Comparison of ENCODE assay signal across 10 cellular contexts in genomic region chr2:234463626-234464290, GRCh38. TPM values are rescaled to one million over a fixed set of nuclear protein-coding genes. Genes with fewer than 3 reads are reported as not detected.
DNase-seq lines count a peak whose midpoint lies in the region; ATAC-seq and TF ChIP-seq lines count a peak whose summit lies in the region.
"Had no signal": no experiment of that assay in that cellular context is flagged by ENCODE, and none has a peak within 500 bp of the region (broad histone marks: within the 10 kb centered on the region; RNA-seq: fewer than 3 reads in every experiment).

No MANE protein-coding gene starts in this region.

- no peaks in the 10 kb centered on the region for H3K9me3 ChIP-seq in CD8-positive, alpha-beta T cell (ENCODE audit: low read length)
- H3K9me3 ChIP-seq in prostate gland (no peaks in the 10 kb centered on the region), mesenchymal stem cell (ENCODE audit: control insufficient read depth, low read length) (peaks cover 11% of the 10 kb centered on the region), gastrocnemius medialis (no peaks in the 10 kb centered on the region)

- 51% methylated on average over 17 of the region's 17 CpGs for WGBS in prostate gland
- 91% methylated on average over 17 of the region's 17 CpGs for whole genome bisulfite sequencing in mesenchymal stem cell

- H3K4me2 ChIP-seq in mesenchymal stem cell (ENCODE audit: low read length, poor library complexity, severe bottlenecking): no peak overlapping the region
- H3K4me2 ChIP-seq: BLaER1 treated with 17β-estradiol and CSF1 and Interleukin-3, amounts not matched to agents 10 nM and 100 nM had no signal

- no peak overlapping the region for H2AK5ac ChIP-seq in mesenchymal stem cell (ENCODE audit: low read length, severe bottlenecking)

- no peak overlapping the region for H2BK15ac ChIP-seq in mesenchymal stem cell (ENCODE audit: low read depth, poor library complexity, severe bottlenecking)

- H3K36me3 ChIP-seq in CD8-positive, alpha-beta T cell (ENCODE audit: insufficient read depth, low read length): no peaks in the 10 kb centered on the region
- H3K36me3 ChIP-seq in prostate gland (no peaks in the 10 kb centered on the region), mesenchymal stem cell (ENCODE audit: control insufficient read depth in 1 of 2, insufficient read depth in 2 of 2, low read depth in 1 of 2, low read length in 2 of 2) (no peaks in the 10 kb centered on the region), gastrocnemius medialis (no peaks in the 10 kb centered on the region)
- H3K36me3 ChIP-seq: BLaER1 treated with 17β-estradiol and CSF1 and Interleukin-3, amounts not matched to agents 10 nM and 100 nM had no signal

- no peaks in the 10 kb centered on the region for H3K27me3 Mint-ChIP-seq in CD8-positive, alpha-beta T cell (ENCODE audit: low read depth)

- peak overlapping the region; percentile 50 for H3K4me3 Mint-ChIP-seq in CD8-positive, alpha-beta T cell

- H3K18ac ChIP-seq in mesenchymal stem cell (ENCODE audit: low read depth in 1 of 2, low read length in 2 of 2): no peak overlapping the region

- H2BK120ac ChIP-seq in mesenchymal stem cell (ENCODE audit: low read depth, low read length): no peak overlapping the region

- DNase-seq in CD8-positive, alpha-beta T cell: peak; percentile 58 to 88 (median 75)
- DNase-seq in NCI-H748 treated with DMSO at 0.1 percent for 48 hours (lab: John Stamatoyannopoulos, UW) (peak; percentile 89), prostate gland (ENCODE audit: low spot score) (peak; percentile 70), mesenchymal stem cell (no peak), GF-D8 (lab: John Stamatoyannopoulos, UW) (no peak), gastrocnemius medialis (no peak)
- peak; percentile 77 to 78 for DNase-seq in activated T-cell treated with anti-CD3 and anti-CD28 coated beads, Interleukin-2, amount 50 U/mL, for 48 hours
- DNase-seq: naive B cell had no signal

- H3K4ac ChIP-seq in mesenchymal stem cell (ENCODE audit: low read depth in 1 of 2, low read length in 2 of 2): no peak overlapping the region

- H3K23ac ChIP-seq in mesenchymal stem cell (ENCODE audit: low read length in 2 of 2): no peak overlapping the region

- H2BK12ac ChIP-seq in mesenchymal stem cell (ENCODE audit: low read length in 2 of 2): no peak overlapping the region

- no peaks in the 10 kb centered on the region for H3K79me1 ChIP-seq in mesenchymal stem cell (replicated peaks; ENCODE audit: low read length, poor library complexity, severe bottlenecking)

- TF ChIP-seq POLR2A in prostate gland (IDR thresholded peaks at IDR 0.05) (no peak), gastrocnemius medialis (IDR thresholded peaks at IDR 0.05) (no peak)

- H2BK5ac ChIP-seq in mesenchymal stem cell (ENCODE audit: low read depth, low read length, poor library complexity, severe bottlenecking): no peak overlapping the region

- H4K91ac ChIP-seq in mesenchymal stem cell (ENCODE audit: low read length): no peak overlapping the region

- no peak for TF ChIP-seq CTCF in CD8-positive, alpha-beta T cell (IDR thresholded peaks at IDR 0.05)
- TF ChIP-seq CTCF in prostate gland (IDR thresholded peaks at IDR 0.05) (no peak), gastrocnemius medialis (IDR thresholded peaks at IDR 0.05 in 4 of 5, conservative IDR thresholded peaks at IDR 0.05 in 1 of 5) (no peak)

- peak overlapping the region; percentile 94 for H3K27ac Mint-ChIP-seq in CD8-positive, alpha-beta T cell

- no peaks in the 10 kb centered on the region for H3K27me3 ChIP-seq in CD8-positive, alpha-beta T cell (ENCODE audit: insufficient read depth, low read length)
- no peaks in the 10 kb centered on the region for H3K27me3 ChIP-seq in prostate gland (replicated peaks; ENCODE audit: insufficient read depth)
- H3K27me3 ChIP-seq in mesenchymal stem cell (ENCODE audit: control insufficient read depth in 1 of 2, insufficient read depth in 1 of 2, low read length in 2 of 2): no peaks in the 10 kb centered on the region
- H3K27me3 ChIP-seq in gastrocnemius medialis: no peaks in the 10 kb centered on the region
- H3K27me3 ChIP-seq: BLaER1 treated with 17β-estradiol and CSF1 and Interleukin-3, amounts not matched to agents 10 nM and 100 nM had no signal

- no peaks in the 10 kb centered on the region for H3K36me3 Mint-ChIP-seq in CD8-positive, alpha-beta T cell
- H3K36me3 Mint-ChIP-seq: naive B cell had no signal

- peak overlapping the region; percentile 36 for H3K4me3 ChIP-seq in CD8-positive, alpha-beta T cell (ENCODE audit: low read depth, low read length)
- no peak overlapping the region for H3K4me3 ChIP-seq in prostate gland
- H3K4me3 ChIP-seq in mesenchymal stem cell (ENCODE audit: insufficient read depth in 1 of 2, low read depth in 1 of 2, low read length in 2 of 2): no peak overlapping the region
- H3K4me3 ChIP-seq in gastrocnemius medialis: no peak overlapping the region
- H3K4me3 ChIP-seq: BLaER1 treated with 17β-estradiol and CSF1 and Interleukin-3, amounts not matched to agents 10 nM and 100 nM had no signal

- CTCF ChIA-PET in CD8-positive, alpha-beta T cell (lab: Charles Lee): interaction anchor here (0.6 to 2.9 kb wide), 7 partner anchors 10 to 328 kb away, joined by 3 to 14 read pairs (median 3); no protein-coding TSS in a partner anchor

- intact Hi-C loops in CD8-positive, alpha-beta T cell (cut with DNase I, micrococcal nuclease): loop anchor here (1.0 to 2.0 kb wide), 8 partner anchors 9 to 37 kb away; partner anchors contain the start of gene ARL4C (in 1 of the 2)
- intact Hi-C loops in prostate gland (cut with DNase I): no loop called here
- intact Hi-C loops in gastrocnemius medialis (cut with DNase I; ENCODE audit: low total_unique reads): no loop called here

- no peaks in the 10 kb centered on the region for H3K9me3 Mint-ChIP-seq in CD8-positive, alpha-beta T cell
- H3K9me3 Mint-ChIP-seq: naive B cell had no signal

- POLR2A ChIA-PET in CD8-positive, alpha-beta T cell (lab: Charles Lee): interaction anchor here (0.7 to 2.9 kb wide), 16 partner anchors 9 to 174 kb away, joined by 3 to 16 read pairs (median 6); partner anchors contain the start of gene ARL4C

- H3K4me1 ChIP-seq in CD8-positive, alpha-beta T cell (ENCODE audit: insufficient read depth, low read length): peaks cover 63% of the 10 kb centered on the region
- H3K4me1 ChIP-seq in prostate gland (replicated peaks) (peaks cover 4% of the 10 kb centered on the region), mesenchymal stem cell (ENCODE audit: control insufficient read depth, insufficient read depth, low read depth, low read length) (no peaks in the 10 kb centered on the region), gastrocnemius medialis (no peaks in the 10 kb centered on the region)
- H3K4me1 ChIP-seq: BLaER1 treated with 17β-estradiol and CSF1 and Interleukin-3, amounts not matched to agents 10 nM and 100 nM had no signal

- H4K8ac ChIP-seq in mesenchymal stem cell (ENCODE audit: low read length): no peak overlapping the region

- peaks cover 67% of the 10 kb centered on the region for H3K4me1 Mint-ChIP-seq in CD8-positive, alpha-beta T cell (ENCODE audit: low read depth)

- peak; percentile 87 for ATAC-seq in CD8-positive, alpha-beta T cell
- no peak for ATAC-seq in gastrocnemius medialis
- ATAC-seq in HG03354 (IDR thresholded peaks at IDR 0.05; ENCODE audit: poor library complexity, severe bottlenecking, unreplicated experiment): no peak

- H3K14ac ChIP-seq in mesenchymal stem cell (ENCODE audit: low read length in 2 of 2): no peak overlapping the region

- H2AFZ ChIP-seq in mesenchymal stem cell (ENCODE audit: low read depth, low read length): no peak overlapping the region

- peak overlapping the region; percentile 85 for H3K27ac ChIP-seq in CD8-positive, alpha-beta T cell (ENCODE audit: low read depth, low read length)
- H3K27ac ChIP-seq in prostate gland: peak overlapping the region in 1 of 2 donors; percentile 46
- H3K27ac ChIP-seq in mesenchymal stem cell (ENCODE audit: low read length, poor library complexity, severe bottlenecking): no peak overlapping the region
- no peak overlapping the region for H3K27ac ChIP-seq in gastrocnemius medialis
- H3K27ac ChIP-seq: BLaER1 treated with 17β-estradiol and CSF1 and Interleukin-3, amounts not matched to agents 10 nM and 100 nM had no signal

- in situ Hi-C loops in gastrocnemius medialis (cut with MboI; ENCODE audit: low sequenced_read_pairs in 4 of 4): no loop called here

- H3K9ac ChIP-seq in mesenchymal stem cell (ENCODE audit: low read length): no peak overlapping the region
- H3K9ac ChIP-seq: BLaER1 treated with 17β-estradiol and CSF1 and Interleukin-3, amounts not matched to agents 10 nM and 100 nM had no signal

RNA-seq across cellular contexts. Expression of gene ARL4C, which starts 33.1 kb away (rescaled TPM):
- total RNA-seq in CD8-positive, alpha-beta T cell: 100 to 1,000 TPM; 484 to 496 TPM
- 10 to 100 TPM in 1 of 2 donors, 1 to 10 TPM in 1; 8.5 to 20.5 TPM for total RNA-seq in prostate gland
- polyA plus RNA-seq in mesenchymal stem cell (2013, experiment 1 of 2): 16.2 TPM
- polyA plus RNA-seq in mesenchymal stem cell (2013, experiment 2 of 2): 15.9 TPM
- total RNA-seq in gastrocnemius medialis: 1 to 10 TPM in 1 of 4 donors, under 1 TPM in 3; 0.32 to 3.6 (median 0.46) TPM

Comparison
In these comparisons a context has a peak if more than half of its experiments do, and no peak if none do; other contexts are left out.
1. DNase-seq: peak in CD8-positive, alpha-beta T cell (7 of 7), NCI-H748 treated with DMSO at 0.1 percent for 48 hours (single experiment), activated T-cell treated with anti-CD3 and anti-CD28 coated beads, Interleukin-2, amount 50 U/mL, for 48 hours (2 of 2) and prostate gland (single experiment); none in mesenchymal stem cell (single experiment), GF-D8 (single experiment) and gastrocnemius medialis (0 of 2).
2. RNA of gene ARL4C, which starts 33.1 kb away (total RNA-seq): 484 to 496 TPM in CD8-positive, alpha-beta T cell; 8.5 to 20.5 TPM in prostate gland and 0.32 to 3.6 TPM in gastrocnemius medialis; every median in the first group is over 10 times any median in the second.
3. intact Hi-C loops: an anchor here in CD8-positive, alpha-beta T cell (1.0 to 2.0 kb wide); none called in prostate gland and gastrocnemius medialis.